ENCODE assay signal across 10 cellular contexts in the genomic region with DNA sequence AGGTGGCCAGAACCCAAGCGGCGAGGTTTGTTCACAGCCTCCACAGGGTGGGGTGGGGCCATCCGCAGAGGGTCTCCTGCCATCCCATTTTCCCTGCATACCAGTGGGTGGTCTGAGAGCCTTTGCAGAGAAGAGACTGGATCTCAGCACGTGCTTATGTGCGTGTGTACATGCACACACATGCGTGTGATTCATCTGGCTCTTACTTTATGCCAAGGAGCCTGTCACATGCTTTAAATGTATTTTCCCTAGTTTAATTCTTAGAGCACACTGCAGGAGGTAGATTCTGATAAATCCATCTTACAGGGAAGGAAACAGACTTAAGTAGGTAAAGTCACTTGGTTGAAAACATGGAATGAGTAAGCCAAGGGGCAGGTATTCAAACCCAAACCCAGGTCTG. TPM values are rescaled to one million over a fixed set of nuclear protein-coding genes. Genes with fewer than 3 reads are reported as not detected.
DNase-seq lines count a peak whose midpoint lies in the region; ATAC-seq and TF ChIP-seq lines count a peak whose summit lies in the region.
"Had no signal": no experiment of that assay in that cellular context is flagged by ENCODE, and none has a peak within 500 bp of the region (broad histone marks: within the 10 kb centered on the region; RNA-seq: fewer than 3 reads in every experiment).

No MANE protein-coding gene starts in this region.

- peaks cover 39% of the 10 kb centered on the region for H3K4me1 ChIP-seq in CD8-positive, alpha-beta memory T cell (ENCODE audit: insufficient read depth, low read length)
- H3K4me1 ChIP-seq in esophagus squamous epithelium = peaks cover 66 to 98% (median 96%) of the 10 kb centered on the region in 3 donors

- DNase-seq in CD8-positive, alpha-beta memory T cell = no peak
- DNase-seq in WTC11 (ENCODE audit: low spot score) (no peak), esophagus squamous epithelium (lab: John Stamatoyannopoulos, UW) (no peak), retina (no peak), C1 segment of cervical spinal cord (lab: John Stamatoyannopoulos, UW) (no peak)
- DNase-seq in stimulated activated CD4-positive, alpha-beta T cell treated with anti-CD3 and anti-CD28 coated beads, Interleukin-4, amount 100 ng/mL, for 4 hours = no peak

- no peak overlapping the region for H3K27ac ChIP-seq in CD8-positive, alpha-beta memory T cell (ENCODE audit: low read depth, low read length)
- peak overlapping the region; percentile 68 to 99 (median 94) for H3K27ac ChIP-seq in esophagus squamous epithelium
- H3K27ac ChIP-seq in skin epidermis = peak overlapping the region in 20 of 21 experiments; percentile 15 to 83 (median 69)

- CTCF ChIA-PET in CD8-positive, alpha-beta memory T cell (lab: Charles Lee) = no interaction called here
- CTCF ChIA-PET in WTC11 (lab: Charles Lee) = interaction anchor here (0.5 kb wide), 1 partner anchor 84 kb away, joined by 3 read pairs; no protein-coding TSS in a partner anchor

- no peak for TF ChIP-seq POLR2A in esophagus squamous epithelium (IDR thresholded peaks at IDR 0.05)

- peak overlapping the region in 1 of 7 donors; percentile 38 for H3K4me3 Mint-ChIP-seq in CD8-positive, alpha-beta memory T cell
- H3K4me3 Mint-ChIP-seq in WTC11 = no peak overlapping the region

- H3K36me3 ChIP-seq in CD8-positive, alpha-beta memory T cell (ENCODE audit: insufficient read depth, low read length) = peaks cover 4% of the 10 kb centered on the region
- peaks cover 1 to 90% (median 24%) of the 10 kb centered on the region in 3 donors for H3K36me3 ChIP-seq in esophagus squamous epithelium

- peak overlapping the region in 6 of 8 donors; percentile 16 to 96 (median 48) for H3K27ac Mint-ChIP-seq in CD8-positive, alpha-beta memory T cell
- H3K27ac Mint-ChIP-seq in WTC11 = peak overlapping the region; percentile 91

- no peaks in the 10 kb centered on the region for H3K9me3 Mint-ChIP-seq in CD8-positive, alpha-beta memory T cell
- no peaks in the 10 kb centered on the region for H3K9me3 Mint-ChIP-seq in WTC11

- H3K27me3 Mint-ChIP-seq in CD8-positive, alpha-beta memory T cell = peaks cover 0 to 2% of the 10 kb centered on the region in 2 donors
- no peaks in the 10 kb centered on the region for H3K27me3 Mint-ChIP-seq in WTC11 (ENCODE audit: low read depth)

- H3K36me3 Mint-ChIP-seq in CD8-positive, alpha-beta memory T cell = peaks cover 0 to 47% (median 0%) of the 10 kb centered on the region in 3 donors
- H3K36me3 Mint-ChIP-seq in WTC11 = peaks cover 20% of the 10 kb centered on the region

- TF ChIP-seq CTCF in WTC11 (IDR thresholded peaks at IDR 0.05) (no peak), esophagus squamous epithelium (IDR thresholded peaks at IDR 0.05) (no peak)

- peaks cover 57 to 68% (median 62%) of the 10 kb centered on the region in 3 donors for H3K4me1 Mint-ChIP-seq in CD8-positive, alpha-beta memory T cell
- peaks cover 61% of the 10 kb centered on the region for H3K4me1 Mint-ChIP-seq in WTC11

- H3K27me3 ChIP-seq in CD8-positive, alpha-beta memory T cell (ENCODE audit: insufficient read depth, low read length, poor library complexity, severe bottlenecking) = no peaks in the 10 kb centered on the region
- no peaks in the 10 kb centered on the region for H3K27me3 ChIP-seq in esophagus squamous epithelium

- ATAC-seq in WTC11 = no peak
- no peak for ATAC-seq in HG02840 (IDR thresholded peaks at IDR 0.05; ENCODE audit: low FRiP score, unreplicated experiment)

- H3K4me3 ChIP-seq in CD8-positive, alpha-beta memory T cell (ENCODE audit: low read length) = no peak overlapping the region
- H3K4me3 ChIP-seq in esophagus squamous epithelium = no peak overlapping the region
- H3K4me3 ChIP-seq in skin epidermis = no peak overlapping the region

- POLR2A ChIA-PET in CD8-positive, alpha-beta memory T cell (lab: Charles Lee) = no interaction called here
- POLR2A ChIA-PET in WTC11 (lab: Charles Lee) = no interaction called here

- H3K9me3 ChIP-seq in CD8-positive, alpha-beta memory T cell (ENCODE audit: low read length) = no peaks in the 10 kb centered on the region
- no peaks in the 10 kb centered on the region for H3K9me3 ChIP-seq in esophagus squamous epithelium

- intact Hi-C loops in esophagus squamous epithelium (cut with DNase I) = no loop called here

- WGBS in esophagus squamous epithelium, 2 donors = 24 to 76% methylated on average over 3 to 6 of the region's 6 CpGs

TF ChIP-seq in WTC11, 78 proteins besides CTCF, POLR2A, EP300 and RAD21 (continues in another document):
- TF ChIP-seq, protein P1, sequence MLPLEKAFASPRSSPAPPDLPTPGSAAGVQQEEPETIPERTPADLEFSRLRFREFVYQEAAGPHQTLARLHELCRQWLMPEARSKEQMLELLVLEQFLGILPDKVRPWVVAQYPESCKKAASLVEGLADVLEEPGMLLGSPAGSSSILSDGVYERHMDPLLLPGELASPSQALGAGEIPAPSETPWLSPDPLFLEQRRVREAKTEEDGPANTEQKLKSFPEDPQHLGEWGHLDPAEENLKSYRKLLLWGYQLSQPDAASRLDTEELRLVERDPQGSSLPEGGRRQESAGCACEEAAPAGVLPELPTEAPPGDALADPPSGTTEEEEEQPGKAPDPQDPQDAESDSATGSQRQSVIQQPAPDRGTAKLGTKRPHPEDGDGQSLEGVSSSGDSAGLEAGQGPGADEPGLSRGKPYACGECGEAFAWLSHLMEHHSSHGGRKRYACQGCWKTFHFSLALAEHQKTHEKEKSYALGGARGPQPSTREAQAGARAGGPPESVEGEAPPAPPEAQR (CRISPR knock-in tag; IDR thresholded peaks at IDR 0.05) = no peak
- no peak for TF ChIP-seq IRF2 (CRISPR knock-in tag; IDR thresholded peaks at IDR 0.05; ENCODE audit: borderline replicate concordance, low read depth)
- no peak for TF ChIP-seq TEAD1 (CRISPR knock-in tag; IDR thresholded peaks at IDR 0.05)
- no peak for TF ChIP-seq ZNF121 (CRISPR knock-in tag; IDR thresholded peaks at IDR 0.05)
- TF ChIP-seq, protein P2, sequence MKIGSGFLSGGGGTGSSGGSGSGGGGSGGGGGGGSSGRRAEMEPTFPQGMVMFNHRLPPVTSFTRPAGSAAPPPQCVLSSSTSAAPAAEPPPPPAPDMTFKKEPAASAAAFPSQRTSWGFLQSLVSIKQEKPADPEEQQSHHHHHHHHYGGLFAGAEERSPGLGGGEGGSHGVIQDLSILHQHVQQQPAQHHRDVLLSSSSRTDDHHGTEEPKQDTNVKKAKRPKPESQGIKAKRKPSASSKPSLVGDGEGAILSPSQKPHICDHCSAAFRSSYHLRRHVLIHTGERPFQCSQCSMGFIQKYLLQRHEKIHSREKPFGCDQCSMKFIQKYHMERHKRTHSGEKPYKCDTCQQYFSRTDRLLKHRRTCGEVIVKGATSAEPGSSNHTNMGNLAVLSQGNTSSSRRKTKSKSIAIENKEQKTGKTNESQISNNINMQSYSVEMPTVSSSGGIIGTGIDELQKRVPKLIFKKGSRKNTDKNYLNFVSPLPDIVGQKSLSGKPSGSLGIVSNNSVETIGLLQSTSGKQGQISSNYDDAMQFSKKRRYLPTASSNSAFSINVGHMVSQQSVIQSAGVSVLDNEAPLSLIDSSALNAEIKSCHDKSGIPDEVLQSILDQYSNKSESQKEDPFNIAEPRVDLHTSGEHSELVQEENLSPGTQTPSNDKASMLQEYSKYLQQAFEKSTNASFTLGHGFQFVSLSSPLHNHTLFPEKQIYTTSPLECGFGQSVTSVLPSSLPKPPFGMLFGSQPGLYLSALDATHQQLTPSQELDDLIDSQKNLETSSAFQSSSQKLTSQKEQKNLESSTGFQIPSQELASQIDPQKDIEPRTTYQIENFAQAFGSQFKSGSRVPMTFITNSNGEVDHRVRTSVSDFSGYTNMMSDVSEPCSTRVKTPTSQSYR (CRISPR knock-in tag; IDR thresholded peaks at IDR 0.05) = no peak
- TF ChIP-seq ZNF416 (CRISPR knock-in tag; IDR thresholded peaks at IDR 0.05) = no peak
- TF ChIP-seq, protein P3, sequence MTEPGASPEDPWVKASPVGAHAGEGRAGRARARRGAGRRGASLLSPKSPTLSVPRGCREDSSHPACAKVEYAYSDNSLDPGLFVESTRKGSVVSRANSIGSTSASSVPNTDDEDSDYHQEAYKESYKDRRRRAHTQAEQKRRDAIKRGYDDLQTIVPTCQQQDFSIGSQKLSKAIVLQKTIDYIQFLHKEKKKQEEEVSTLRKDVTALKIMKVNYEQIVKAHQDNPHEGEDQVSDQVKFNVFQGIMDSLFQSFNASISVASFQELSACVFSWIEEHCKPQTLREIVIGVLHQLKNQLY (CRISPR knock-in tag; IDR thresholded peaks at IDR 0.05) = no peak
- TF ChIP-seq FOXJ3 (CRISPR knock-in tag; IDR thresholded peaks at IDR 0.05; ENCODE audit: borderline replicate concordance) = no peak
- TF ChIP-seq ZNF423 (CRISPR knock-in tag; IDR thresholded peaks at IDR 0.05) = no peak
- no peak for TF ChIP-seq EMX1 (CRISPR knock-in tag; IDR thresholded peaks at IDR 0.05)
- TF ChIP-seq NFE2L1 (CRISPR knock-in tag; IDR thresholded peaks at IDR 0.05) = no peak
- TF ChIP-seq JUN (CRISPR knock-in tag; IDR thresholded peaks at IDR 0.05) = no peak
- no peak for TF ChIP-seq OVOL2 (CRISPR knock-in tag; IDR thresholded peaks at IDR 0.05; ENCODE audit: borderline replicate concordance)
- TF ChIP-seq, protein P4, sequence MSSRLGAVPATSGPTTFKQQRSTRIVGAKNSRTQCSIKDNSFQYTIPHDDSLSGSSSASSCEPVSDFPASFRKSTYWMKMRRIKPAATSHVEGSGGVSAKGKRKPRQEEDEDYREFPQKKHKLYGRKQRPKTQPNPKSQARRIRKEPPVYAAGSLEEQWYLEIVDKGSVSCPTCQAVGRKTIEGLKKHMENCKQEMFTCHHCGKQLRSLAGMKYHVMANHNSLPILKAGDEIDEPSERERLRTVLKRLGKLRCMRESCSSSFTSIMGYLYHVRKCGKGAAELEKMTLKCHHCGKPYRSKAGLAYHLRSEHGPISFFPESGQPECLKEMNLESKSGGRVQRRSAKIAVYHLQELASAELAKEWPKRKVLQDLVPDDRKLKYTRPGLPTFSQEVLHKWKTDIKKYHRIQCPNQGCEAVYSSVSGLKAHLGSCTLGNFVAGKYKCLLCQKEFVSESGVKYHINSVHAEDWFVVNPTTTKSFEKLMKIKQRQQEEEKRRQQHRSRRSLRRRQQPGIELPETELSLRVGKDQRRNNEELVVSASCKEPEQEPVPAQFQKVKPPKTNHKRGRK (CRISPR knock-in tag; IDR thresholded peaks at IDR 0.05; ENCODE audit: borderline replicate concordance) = no peak

RNA-seq across cellular contexts. Expression of a gene that starts 47.1 kb away (rescaled TPM):
- 1 to 10 TPM; 5.2 to 5.3 TPM for total RNA-seq in CD8-positive, alpha-beta memory T cell
- 19.5 TPM for polyA plus RNA-seq in CD8-positive, alpha-beta memory T cell
- total RNA-seq in WTC11 (2021) (9.6 to 9.9 TPM (median 9.8 TPM) in 3 replicates), esophagus squamous epithelium (1 to 10 TPM; 1.5 to 4.2 (median 1.8) TPM)
- total RNA-seq: myocyte, RPMI7951 had no signal

RNA-seq across cellular contexts. Expression of a gene that starts 49.7 kb away (rescaled TPM):
- 100 to 1,000 TPM; 295 to 314 TPM for total RNA-seq in CD8-positive, alpha-beta memory T cell
- 31.9 TPM for polyA plus RNA-seq in CD8-positive, alpha-beta memory T cell
- 484 to 511 TPM (median 506 TPM) in 3 replicates for total RNA-seq in WTC11 (2021)
- 100 to 1,000 TPM; 302 to 705 (median 414) TPM for total RNA-seq in esophagus squamous epithelium
